In the genomic region with DNA sequence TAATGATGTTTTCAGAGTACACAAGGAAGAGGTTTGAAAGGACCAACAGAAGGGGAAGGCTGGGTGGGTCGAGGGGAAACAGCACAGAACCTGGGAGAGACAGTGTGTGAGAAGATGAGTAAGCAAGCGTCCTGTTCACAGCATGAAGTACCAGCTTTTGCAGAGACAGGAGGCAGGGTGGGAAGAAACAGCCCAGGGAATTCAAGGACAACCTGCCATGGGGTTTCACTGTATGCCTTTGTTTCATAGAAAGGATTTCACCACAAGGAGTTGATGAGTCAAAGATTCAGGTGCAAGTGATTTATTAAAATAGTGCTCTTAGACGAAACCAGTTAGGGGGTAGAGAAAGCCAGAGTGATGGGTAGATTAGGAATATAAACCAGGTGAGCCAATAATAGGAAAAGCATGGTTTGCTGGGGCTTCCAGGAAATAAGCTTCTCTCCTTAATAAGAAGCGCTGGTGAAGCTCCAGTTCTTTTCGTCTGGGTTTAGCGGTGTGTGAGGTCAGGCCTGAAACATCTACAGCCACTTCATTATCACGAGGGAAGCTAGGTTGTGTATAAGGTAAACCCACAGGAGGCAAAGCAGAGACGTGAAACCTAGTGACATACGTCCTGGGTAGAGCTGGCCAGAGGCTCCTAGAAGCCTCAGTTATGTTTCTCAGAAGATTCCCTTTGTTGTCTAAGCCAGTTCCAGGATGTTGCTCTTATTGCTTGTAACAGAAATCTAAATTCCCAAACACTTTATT, we compare ENCODE assay signal across 1 cellular context.
TF ChIP-seq lines count a peak whose summit lies in the region.

No MANE protein-coding gene starts in this region.

TF ChIP-seq in GM23338, 12 proteins besides CTCF, POLR2A, EP300 and RAD21:
- TF ChIP-seq, protein P1, sequence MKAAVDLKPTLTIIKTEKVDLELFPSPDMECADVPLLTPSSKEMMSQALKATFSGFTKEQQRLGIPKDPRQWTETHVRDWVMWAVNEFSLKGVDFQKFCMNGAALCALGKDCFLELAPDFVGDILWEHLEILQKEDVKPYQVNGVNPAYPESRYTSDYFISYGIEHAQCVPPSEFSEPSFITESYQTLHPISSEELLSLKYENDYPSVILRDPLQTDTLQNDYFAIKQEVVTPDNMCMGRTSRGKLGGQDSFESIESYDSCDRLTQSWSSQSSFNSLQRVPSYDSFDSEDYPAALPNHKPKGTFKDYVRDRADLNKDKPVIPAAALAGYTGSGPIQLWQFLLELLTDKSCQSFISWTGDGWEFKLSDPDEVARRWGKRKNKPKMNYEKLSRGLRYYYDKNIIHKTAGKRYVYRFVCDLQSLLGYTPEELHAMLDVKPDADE (IDR thresholded peaks at IDR 0.05), result no peak
- TF ChIP-seq JUNB (IDR thresholded peaks at IDR 0.05; ENCODE audit: unreplicated experiment) (no peak), NANOG (IDR thresholded peaks at IDR 0.05; ENCODE audit: borderline replicate concordance) (no peak), ZNF331 (CRISPR knock-in tag; IDR thresholded peaks at IDR 0.05; ENCODE audit: low read depth) (no peak), CREB1 (CRISPR knock-in tag; IDR thresholded peaks at IDR 0.05; ENCODE audit: low read depth) (no peak), POLR2AphosphoS5 (IDR thresholded peaks at IDR 0.05; ENCODE audit: low read depth) (no peak), STAT1 (IDR thresholded peaks at IDR 0.05; ENCODE audit: unreplicated experiment) (no peak), EZH2 (IDR thresholded peaks at IDR 0.05; ENCODE audit: low read depth, unreplicated experiment) (no peak)
- TF ChIP-seq, protein P2, sequence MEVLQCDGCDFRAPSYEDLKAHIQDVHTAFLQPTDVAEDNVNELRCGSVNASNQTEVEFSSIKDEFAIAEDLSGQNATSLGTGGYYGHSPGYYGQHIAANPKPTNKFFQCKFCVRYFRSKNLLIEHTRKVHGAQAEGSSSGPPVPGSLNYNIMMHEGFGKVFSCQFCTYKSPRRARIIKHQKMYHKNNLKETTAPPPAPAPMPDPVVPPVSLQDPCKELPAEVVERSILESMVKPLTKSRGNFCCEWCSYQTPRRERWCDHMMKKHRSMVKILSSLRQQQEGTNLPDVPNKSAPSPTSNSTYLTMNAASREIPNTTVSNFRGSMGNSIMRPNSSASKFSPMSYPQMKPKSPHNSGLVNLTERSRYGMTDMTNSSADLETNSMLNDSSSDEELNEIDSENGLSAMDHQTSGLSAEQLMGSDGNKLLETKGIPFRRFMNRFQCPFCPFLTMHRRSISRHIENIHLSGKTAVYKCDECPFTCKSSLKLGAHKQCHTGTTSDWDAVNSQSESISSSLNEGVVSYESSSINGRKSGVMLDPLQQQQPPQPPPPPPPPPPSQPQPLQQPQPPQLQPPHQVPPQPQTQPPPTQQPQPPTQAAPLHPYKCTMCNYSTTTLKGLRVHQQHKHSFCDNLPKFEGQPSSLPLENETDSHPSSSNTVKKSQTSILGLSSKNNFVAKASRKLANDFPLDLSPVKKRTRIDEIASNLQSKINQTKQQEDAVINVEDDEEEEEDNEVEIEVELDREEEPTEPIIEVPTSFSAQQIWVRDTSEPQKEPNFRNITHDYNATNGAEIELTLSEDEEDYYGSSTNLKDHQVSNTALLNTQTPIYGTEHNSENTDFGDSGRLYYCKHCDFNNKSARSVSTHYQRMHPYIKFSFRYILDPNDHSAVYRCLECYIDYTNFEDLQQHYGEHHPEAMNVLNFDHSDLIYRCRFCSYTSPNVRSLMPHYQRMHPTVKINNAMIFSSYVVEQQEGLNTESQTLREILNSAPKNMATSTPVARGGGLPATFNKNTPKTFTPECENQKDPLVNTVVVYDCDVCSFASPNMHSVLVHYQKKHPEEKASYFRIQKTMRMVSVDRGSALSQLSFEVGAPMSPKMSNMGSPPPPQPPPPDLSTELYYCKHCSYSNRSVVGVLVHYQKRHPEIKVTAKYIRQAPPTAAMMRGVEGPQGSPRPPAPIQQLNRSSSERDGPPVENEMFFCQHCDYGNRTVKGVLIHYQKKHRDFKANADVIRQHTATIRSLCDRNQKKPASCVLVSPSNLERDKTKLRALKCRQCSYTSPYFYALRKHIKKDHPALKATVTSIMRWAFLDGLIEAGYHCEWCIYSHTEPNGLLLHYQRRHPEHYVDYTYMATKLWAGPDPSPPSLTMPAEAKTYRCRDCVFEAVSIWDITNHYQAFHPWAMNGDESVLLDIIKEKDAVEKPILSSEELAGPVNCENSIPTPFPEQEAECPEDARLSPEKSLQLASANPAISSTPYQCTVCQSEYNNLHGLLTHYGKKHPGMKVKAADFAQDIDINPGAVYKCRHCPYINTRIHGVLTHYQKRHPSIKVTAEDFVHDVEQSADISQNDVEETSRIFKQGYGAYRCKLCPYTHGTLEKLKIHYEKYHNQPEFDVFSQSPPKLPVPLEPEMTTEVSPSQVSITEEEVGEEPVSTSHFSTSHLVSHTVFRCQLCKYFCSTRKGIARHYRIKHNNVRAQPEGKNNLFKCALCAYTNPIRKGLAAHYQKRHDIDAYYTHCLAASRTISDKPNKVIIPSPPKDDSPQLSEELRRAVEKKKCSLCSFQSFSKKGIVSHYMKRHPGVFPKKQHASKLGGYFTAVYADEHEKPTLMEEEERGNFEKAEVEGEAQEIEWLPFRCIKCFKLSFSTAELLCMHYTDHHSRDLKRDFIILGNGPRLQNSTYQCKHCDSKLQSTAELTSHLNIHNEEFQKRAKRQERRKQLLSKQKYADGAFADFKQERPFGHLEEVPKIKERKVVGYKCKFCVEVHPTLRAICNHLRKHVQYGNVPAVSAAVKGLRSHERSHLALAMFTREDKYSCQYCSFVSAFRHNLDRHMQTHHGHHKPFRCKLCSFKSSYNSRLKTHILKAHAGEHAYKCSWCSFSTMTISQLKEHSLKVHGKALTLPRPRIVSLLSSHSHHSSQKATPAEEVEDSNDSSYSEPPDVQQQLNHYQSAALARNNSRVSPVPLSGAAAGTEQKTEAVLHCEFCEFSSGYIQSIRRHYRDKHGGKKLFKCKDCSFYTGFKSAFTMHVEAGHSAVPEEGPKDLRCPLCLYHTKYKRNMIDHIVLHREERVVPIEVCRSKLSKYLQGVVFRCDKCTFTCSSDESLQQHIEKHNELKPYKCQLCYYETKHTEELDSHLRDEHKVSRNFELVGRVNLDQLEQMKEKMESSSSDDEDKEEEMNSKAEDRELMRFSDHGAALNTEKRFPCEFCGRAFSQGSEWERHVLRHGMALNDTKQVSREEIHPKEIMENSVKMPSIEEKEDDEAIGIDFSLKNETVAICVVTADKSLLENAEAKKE (CRISPR knock-in tag; IDR thresholded peaks at IDR 0.05), result no peak
- TF ChIP-seq, protein P3, sequence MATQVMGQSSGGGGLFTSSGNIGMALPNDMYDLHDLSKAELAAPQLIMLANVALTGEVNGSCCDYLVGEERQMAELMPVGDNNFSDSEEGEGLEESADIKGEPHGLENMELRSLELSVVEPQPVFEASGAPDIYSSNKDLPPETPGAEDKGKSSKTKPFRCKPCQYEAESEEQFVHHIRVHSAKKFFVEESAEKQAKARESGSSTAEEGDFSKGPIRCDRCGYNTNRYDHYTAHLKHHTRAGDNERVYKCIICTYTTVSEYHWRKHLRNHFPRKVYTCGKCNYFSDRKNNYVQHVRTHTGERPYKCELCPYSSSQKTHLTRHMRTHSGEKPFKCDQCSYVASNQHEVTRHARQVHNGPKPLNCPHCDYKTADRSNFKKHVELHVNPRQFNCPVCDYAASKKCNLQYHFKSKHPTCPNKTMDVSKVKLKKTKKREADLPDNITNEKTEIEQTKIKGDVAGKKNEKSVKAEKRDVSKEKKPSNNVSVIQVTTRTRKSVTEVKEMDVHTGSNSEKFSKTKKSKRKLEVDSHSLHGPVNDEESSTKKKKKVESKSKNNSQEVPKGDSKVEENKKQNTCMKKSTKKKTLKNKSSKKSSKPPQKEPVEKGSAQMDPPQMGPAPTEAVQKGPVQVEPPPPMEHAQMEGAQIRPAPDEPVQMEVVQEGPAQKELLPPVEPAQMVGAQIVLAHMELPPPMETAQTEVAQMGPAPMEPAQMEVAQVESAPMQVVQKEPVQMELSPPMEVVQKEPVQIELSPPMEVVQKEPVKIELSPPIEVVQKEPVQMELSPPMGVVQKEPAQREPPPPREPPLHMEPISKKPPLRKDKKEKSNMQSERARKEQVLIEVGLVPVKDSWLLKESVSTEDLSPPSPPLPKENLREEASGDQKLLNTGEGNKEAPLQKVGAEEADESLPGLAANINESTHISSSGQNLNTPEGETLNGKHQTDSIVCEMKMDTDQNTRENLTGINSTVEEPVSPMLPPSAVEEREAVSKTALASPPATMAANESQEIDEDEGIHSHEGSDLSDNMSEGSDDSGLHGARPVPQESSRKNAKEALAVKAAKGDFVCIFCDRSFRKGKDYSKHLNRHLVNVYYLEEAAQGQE (IDR thresholded peaks at IDR 0.05; ENCODE audit: unreplicated experiment), result no peak
